ENCODE assay signal across 24 cellular contexts in genomic region chr6:23736577-23736976, GRCh38.
"Had no signal": no experiment of that assay in that cellular context is flagged by ENCODE, and none has a peak within 500 bp of the region (broad histone marks: within the 10 kb centered on the region; RNA-seq: fewer than 3 reads in every experiment).

No MANE protein-coding gene starts in this region.

- H3K27me3 Mint-ChIP-seq: dendritic cell treated with granulocyte-macrophage colony-stimulating factor and Interleukin-4, amounts not matched to agents 40 ng/mL and 50 ng/mL, for 4 days; effector memory CD8-positive, alpha-beta T cell had no signal

- H3K4me1 Mint-ChIP-seq: endodermal cell had no signal

- H3K4me3 ChIP-seq: colonic mucosa, coronary artery, dorsolateral prefrontal cortex, esophagus muscularis mucosa, esophagus squamous epithelium, gastrocnemius medialis, gastroesophageal sphincter, heart left ventricle had no signal

- H3K36me3 ChIP-seq: colonic mucosa, esophagus muscularis mucosa, esophagus squamous epithelium, gastrocnemius medialis, gastroesophageal sphincter, heart left ventricle had no signal

- H3K4me3 Mint-ChIP-seq: dendritic cell treated with granulocyte-macrophage colony-stimulating factor and Interleukin-4, amounts not matched to agents 40 ng/mL and 50 ng/mL, for 4 days; effector memory CD8-positive, alpha-beta T cell; endodermal cell had no signal

- H3K27me3 ChIP-seq: colonic mucosa, dorsolateral prefrontal cortex, esophagus muscularis mucosa, esophagus squamous epithelium, foreskin keratinocyte, gastrocnemius medialis, gastroesophageal sphincter, heart left ventricle had no signal

- H3K4me1 ChIP-seq: colonic mucosa, esophagus muscularis mucosa, esophagus squamous epithelium, foreskin keratinocyte, gastrocnemius medialis, gastroesophageal sphincter, heart left ventricle had no signal

- DNase-seq: colonic mucosa; cortex of kidney; dermis blood vessel endothelial cell; dorsolateral prefrontal cortex; effector CD4-positive, alpha-beta T cell; effector CD8-positive, alpha-beta T cell; effector memory CD4-positive, alpha-beta T cell; effector memory CD8-positive, alpha-beta T cell; endodermal cell; erythroblast; esophagus squamous epithelium; foreskin fibroblast; foreskin keratinocyte; foreskin melanocyte; gastrocnemius medialis; glutamatergic neuron; head of caudate nucleus; heart left ventricle had no signal

- H3K9me3 ChIP-seq: colonic mucosa, esophagus muscularis mucosa, esophagus squamous epithelium, gastrocnemius medialis, gastroesophageal sphincter, heart left ventricle had no signal

- H3K27ac ChIP-seq: colonic mucosa, coronary artery, dorsolateral prefrontal cortex, epithelial cell of prostate, esophagus muscularis mucosa, esophagus squamous epithelium, foreskin keratinocyte, gastrocnemius medialis, gastroesophageal sphincter, heart left ventricle had no signal

- ATAC-seq: effector memory CD8-positive, alpha-beta T cell; esophagus mucosa; foreskin keratinocyte; gastrocnemius medialis; gastroesophageal sphincter had no signal

- H3K27ac Mint-ChIP-seq: dendritic cell treated with granulocyte-macrophage colony-stimulating factor and Interleukin-4, amounts not matched to agents 40 ng/mL and 50 ng/mL, for 4 days; effector memory CD8-positive, alpha-beta T cell; endodermal cell had no signal
